In the genomic region with DNA sequence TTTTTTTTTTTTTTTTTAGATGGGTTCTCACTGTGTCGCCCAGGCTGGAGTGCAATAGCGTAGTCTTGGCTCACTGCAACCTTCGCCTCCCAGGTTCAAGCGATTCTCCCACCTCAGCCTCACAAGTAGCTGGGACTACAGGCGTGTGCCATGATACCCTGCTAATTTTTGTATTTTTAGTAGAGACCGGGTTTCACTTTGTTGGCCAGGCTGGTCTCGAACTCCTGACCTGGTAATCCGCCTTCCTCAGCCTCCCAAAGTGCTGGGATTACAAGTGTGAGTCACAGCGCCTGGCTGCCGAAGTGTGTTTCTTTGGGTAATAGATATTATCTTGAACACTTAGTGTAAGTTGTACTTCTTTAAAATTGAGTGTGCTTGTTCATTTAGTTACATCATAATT, we compare ENCODE assay signal across 20 cellular contexts. TPM values are rescaled to one million over a fixed set of nuclear protein-coding genes. Genes with fewer than 3 reads are reported as not detected.
DNase-seq lines count a peak whose midpoint lies in the region; ATAC-seq and TF ChIP-seq lines count a peak whose summit lies in the region.
"Not testable (repeated sequence)": the region's sequence is repeated elsewhere in the genome, so short reads cannot be mapped to it uniquely, and the experiment has no call there.
"Had no signal": no experiment of that assay in that cellular context is flagged by ENCODE, and none has a peak within 500 bp of the region (broad histone marks: within the 10 kb centered on the region; RNA-seq: fewer than 3 reads in every experiment).

No MANE protein-coding gene starts in this region.

- TF ChIP-seq CTCF in DND-41 (IDR thresholded peaks at IDR 0.05; ENCODE audit: borderline replicate concordance, extremely low read depth, low read length, poor library complexity, severe bottlenecking): not testable (repeated sequence)

- peak overlapping the region; percentile 86 for H3K27ac Mint-ChIP-seq in activated CD4-positive, alpha-beta T cell treated with anti-CD3 and anti-CD28 coated beads, Interleukin-2, amount 10 ng/mL, durations not matched to agents 7 days and 5 days
- peak overlapping the region; percentile 89 for H3K27ac Mint-ChIP-seq in activated naive CD4-positive, alpha-beta T cell treated with anti-CD3 and anti-CD28 coated beads, Interleukin-2, amount 10 ng/mL, durations not matched to agents 7 days and 5 days
- H3K27ac Mint-ChIP-seq in effector memory CD8-positive, alpha-beta T cell: peak overlapping the region; percentile 92 to 96

- H3K27ac ChIP-seq in DND-41 (ENCODE audit: low read length): not testable (repeated sequence)
- peak overlapping the region; percentile 97 for H3K27ac ChIP-seq in SK-N-MC

- peaks cover 60% of the 10 kb centered on the region for H3K4me1 Mint-ChIP-seq in activated CD4-positive, alpha-beta T cell treated with anti-CD3 and anti-CD28 coated beads, Interleukin-2, amount 10 ng/mL, durations not matched to agents 7 days and 5 days
- peaks cover 74% of the 10 kb centered on the region for H3K4me1 Mint-ChIP-seq in activated naive CD4-positive, alpha-beta T cell treated with anti-CD3 and anti-CD28 coated beads, Interleukin-2, amount 10 ng/mL, durations not matched to agents 7 days and 5 days
- H3K4me1 Mint-ChIP-seq in effector memory CD8-positive, alpha-beta T cell (ENCODE audit: low read depth in 2 of 2): peaks cover 36 to 74% of the 10 kb centered on the region in 2 donors

- H3K9ac ChIP-seq in DND-41 (ENCODE audit: low read depth, low read length): not testable (repeated sequence)
- H3K9ac ChIP-seq in SK-N-MC (ENCODE audit: insufficient read length): peak overlapping the region; percentile 42

- H3K9me3 Mint-ChIP-seq in activated CD4-positive, alpha-beta T cell treated with anti-CD3 and anti-CD28 coated beads, Interleukin-2, amount 10 ng/mL, durations not matched to agents 7 days and 5 days; activated naive CD4-positive, alpha-beta T cell treated with anti-CD3 and anti-CD28 coated beads, Interleukin-2, amount 10 ng/mL, durations not matched to agents 7 days and 5 days; effector memory CD8-positive, alpha-beta T cell: not testable (repeated sequence)

- H3K4me3 ChIP-seq in DND-41 (ENCODE audit: low read depth in 1 of 2, low read length in 2 of 2); SK-N-MC: not testable (repeated sequence)

- POLR2A ChIA-PET in activated CD4-positive, alpha-beta T cell treated with anti-CD3 and anti-CD28 coated beads, Interleukin-2, amount 10 ng/mL, durations not matched to agents 7 days and 5 days (lab: Charles Lee): interaction anchor here (1.0 kb wide), 1 partner anchor 115 kb away, joined by 3 read pairs; a partner anchor contains a TSS

- H3K79me2 ChIP-seq in DND-41 (ENCODE audit: insufficient read depth, low read length): not testable (repeated sequence)

- H3K4me3 Mint-ChIP-seq in activated CD4-positive, alpha-beta T cell treated with anti-CD3 and anti-CD28 coated beads, Interleukin-2, amount 10 ng/mL, durations not matched to agents 7 days and 5 days: peak overlapping the region; percentile 64
- H3K4me3 Mint-ChIP-seq in activated naive CD4-positive, alpha-beta T cell treated with anti-CD3 and anti-CD28 coated beads, Interleukin-2, amount 10 ng/mL, durations not matched to agents 7 days and 5 days: peak overlapping the region; percentile 76
- H3K4me3 Mint-ChIP-seq in effector memory CD8-positive, alpha-beta T cell: peak overlapping the region; percentile 79 to 88

- not testable (repeated sequence) for ATAC-seq in DND-41 (ENCODE audit: insufficient read depth, low read depth); effector memory CD8-positive, alpha-beta T cell (replicated peaks); stimulated activated naive CD8-positive, alpha-beta T cell treated with anti-CD3 and anti-CD28 coated beads, Interleukin-15, Interleukin-2, amounts not matched to agents 100 U/mL and 50 U/mL, for 24 hours

- not testable (repeated sequence) for H3K27me3 Mint-ChIP-seq in activated CD4-positive, alpha-beta T cell treated with anti-CD3 and anti-CD28 coated beads, Interleukin-2, amount 10 ng/mL, durations not matched to agents 7 days and 5 days; activated naive CD4-positive, alpha-beta T cell treated with anti-CD3 and anti-CD28 coated beads, Interleukin-2, amount 10 ng/mL, durations not matched to agents 7 days and 5 days; effector memory CD8-positive, alpha-beta T cell

- CTCF ChIA-PET in activated CD4-positive, alpha-beta T cell treated with anti-CD3 and anti-CD28 coated beads, Interleukin-2, amount 10 ng/mL, durations not matched to agents 7 days and 5 days (lab: Charles Lee): interaction anchor here (0.7 to 1.0 kb wide), 2 partner anchors 17 to 131 kb away, joined by 3 to 5 read pairs; a partner anchor contains a TSS
- CTCF ChIA-PET in activated naive CD4-positive, alpha-beta T cell treated with anti-CD3 and anti-CD28 coated beads, Interleukin-2, amount 10 ng/mL, durations not matched to agents 7 days and 5 days (lab: Charles Lee): interaction anchor here (4.1 kb wide), 1 partner anchor 97 kb away, joined by 29 read pairs; no protein-coding TSS in a partner anchor

- not testable (repeated sequence) for DNase-seq in DND-41; SK-N-MC (ENCODE audit: low read depth, low spot score); effector memory CD8-positive, alpha-beta T cell
- peak; percentile 12 for DNase-seq in activated CD4-positive, alpha-beta T cell treated with anti-CD3 and anti-CD28 coated beads, Interleukin-2, amount 10 ng/mL, durations not matched to agents 7 days and 5 days
- DNase-seq in activated T-cell treated with anti-CD3 and anti-CD28 coated beads, Interleukin-2, amount 50 U/mL, for 1 hour: peak; percentile 46
- DNase-seq in activated naive CD4-positive, alpha-beta T cell treated with anti-CD3 and anti-CD28 coated beads, Interleukin-2, amount 10 ng/mL, durations not matched to agents 7 days and 5 days: peak; percentile 44
- DNase-seq in stimulated activated CD4-positive, alpha-beta T cell treated with anti-CD3 and anti-CD28 coated beads, Interleukin-12 subunit alpha, Interleukin-12 subunit beta, amount 100 ng/mL, for 24 hours (ENCODE audit: low read depth in 2 of 2): peak; percentile 10 to 15
- DNase-seq in stimulated activated naive CD8-positive, alpha-beta T cell treated with anti-CD3 and anti-CD28 coated beads, Interleukin-15, Interleukin-2, amounts not matched to agents 100 U/mL and 50 U/mL, for 24 hours: peak; percentile 45

- not testable (repeated sequence) for H3K36me3 ChIP-seq in DND-41 (ENCODE audit: insufficient read depth, low read length); SK-N-MC (ENCODE audit: insufficient read depth, low read length)

- not testable (repeated sequence) for H4K20me1 ChIP-seq in DND-41 (ENCODE audit: insufficient read depth, low read length)

- H2AFZ ChIP-seq in DND-41 (ENCODE audit: low read depth, low read length): peak overlapping the region; percentile 53; the same call in 1 of the 2 replicates

- not testable (repeated sequence) for H3K9me3 ChIP-seq in DND-41 (ENCODE audit: insufficient read depth, low read length, severe bottlenecking); SK-N-MC (ENCODE audit: low read depth, low read length)

- H3K27me3 ChIP-seq in DND-41 (ENCODE audit: insufficient read depth, low read length, poor library complexity): not testable (repeated sequence)

- peak overlapping the region; percentile 45; the same call in 1 of the 2 replicates for H3K4me2 ChIP-seq in DND-41 (ENCODE audit: insufficient read depth, low read length)

- H3K4me1 ChIP-seq in DND-41 (ENCODE audit: insufficient read depth, low read length): peaks cover 24% of the 10 kb centered on the region

- not testable (repeated sequence) for H3K36me3 Mint-ChIP-seq in activated CD4-positive, alpha-beta T cell treated with anti-CD3 and anti-CD28 coated beads, Interleukin-2, amount 10 ng/mL, durations not matched to agents 7 days and 5 days (ENCODE audit: low read depth); activated naive CD4-positive, alpha-beta T cell treated with anti-CD3 and anti-CD28 coated beads, Interleukin-2, amount 10 ng/mL, durations not matched to agents 7 days and 5 days
- peaks cover 16% of the 10 kb centered on the region for H3K36me3 Mint-ChIP-seq in effector memory CD8-positive, alpha-beta T cell (ENCODE audit: insufficient read depth)

RNA-seq across cellular contexts. Expression of a gene that starts 16.4 kb away (rescaled TPM):
- total RNA-seq in activated CD4-positive, alpha-beta T cell treated with anti-CD3 and anti-CD28 coated beads, Interleukin-2, amount 10 ng/mL, durations not matched to agents 7 days and 5 days: not detected
- total RNA-seq: breast epithelium, Daoy, H9, left ventricle myocardium inferior, mesenteric fat pad, myocyte, NCI-H460, occipital lobe, psoas muscle, sigmoid colon, SK-MEL-5, testis had no signal
